Comparison of ENCODE assay signal across 29 cellular contexts in the genomic region with DNA sequence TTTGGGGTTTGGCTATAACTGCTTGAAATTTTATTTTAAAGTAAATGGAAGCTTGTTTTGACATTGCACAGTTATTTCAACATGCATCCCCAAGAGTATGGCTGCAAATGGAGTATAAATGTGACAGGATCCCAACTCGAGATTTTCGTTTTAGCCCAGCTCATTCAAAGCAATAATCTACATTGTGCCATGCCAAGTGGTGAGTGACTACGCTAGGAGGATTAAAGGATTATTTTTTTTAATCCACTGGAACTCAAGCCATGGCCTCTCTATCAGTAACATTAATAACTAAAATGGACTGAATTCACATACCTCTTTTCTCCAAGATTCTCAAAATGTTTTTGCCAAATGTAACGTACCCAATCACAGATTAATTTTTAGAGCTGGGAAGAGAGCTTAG.
"Had no signal": no experiment of that assay in that cellular context is flagged by ENCODE, and none has a peak within 500 bp of the region (broad histone marks: within the 10 kb centered on the region; RNA-seq: fewer than 3 reads in every experiment).

No MANE protein-coding gene starts in this region.

- H3K27me3 ChIP-seq: body of pancreas, brain microvascular endothelial cell, breast epithelium had no signal

- H3K4me1 ChIP-seq: body of pancreas, breast epithelium had no signal

- H3K9me3 ChIP-seq: body of pancreas had no signal

- DNase-seq: activated CD4-positive, alpha-beta memory T cell treated with anti-CD3 and anti-CD28 coated beads, Interleukin-2, amount 10 ng/mL, durations not matched to agents 7 days and 5 days; activated CD4-positive, alpha-beta T cell treated with anti-CD3 and anti-CD28 coated beads for 1 hour; activated CD4-positive, alpha-beta T cell treated with anti-CD3 and anti-CD28 coated beads for 36 hours; activated CD4-positive, alpha-beta T cell treated with anti-CD3 and anti-CD28 coated beads for 48 hours; activated CD4-positive, alpha-beta T cell treated with anti-CD3 and anti-CD28 coated beads, Interleukin-2, amount 10 ng/mL, durations not matched to agents 7 days and 5 days; activated CD4-positive, alpha-beta T cell treated with anti-CD3 and anti-CD28 coated beads, Interleukin-2, amount 50 U/mL, for 48 hours; activated CD4-positive, CD25-positive, alpha-beta regulatory T cell; activated CD8-positive, alpha-beta memory T cell treated with anti-CD3 and anti-CD28 coated beads for 24 hours; activated CD8-positive, alpha-beta memory T cell treated with anti-CD3 and anti-CD28 coated beads, Interleukin-2, amount 10 ng/mL, durations not matched to agents 7 days and 5 days; activated CD8-positive, alpha-beta memory T cell treated with anti-CD3 and anti-CD28 coated beads, Interleukin-2, amount 50 U/mL, for 48 hours; activated CD8-positive, alpha-beta T cell treated with anti-CD3 and anti-CD28 coated beads, Interleukin-2, amount 10 ng/mL, durations not matched to agents 7 days and 5 days; activated effector memory CD4-positive, alpha-beta T cell treated with Interleukin-2 at 50 U/mL for 16 hours; activated gamma-delta T cell; activated naive CD4-positive, alpha-beta T cell treated with anti-CD3 and anti-CD28 coated beads, Interleukin-2, amount 10 ng/mL, durations not matched to agents 7 days and 5 days; activated naive CD4-positive, alpha-beta T cell treated with Interleukin-2 at 50 U/mL for 16 hours; activated naive CD8-positive, alpha-beta T cell treated with anti-CD3 and anti-CD28 coated beads, Interleukin-2, amount 10 ng/mL, durations not matched to agents 7 days and 5 days; activated naive CD8-positive, alpha-beta T cell treated with anti-CD3 and anti-CD28 coated beads, Interleukin-2, amount 50 U/mL, for 24 hours; activated T-cell treated with anti-CD3 and anti-CD28 coated beads, Interleukin-2, amount 50 U/mL, for 24 hours; activated T-cell treated with anti-CD3 and anti-CD28 coated beads, Interleukin-2, amount 50 U/mL, for 48 hours; amygdala; anterior cingulate cortex; body of pancreas; brain microvascular endothelial cell; central memory CD4-positive, alpha-beta T cell; T-helper 17 cell had no signal

- H3K36me3 ChIP-seq: brain microvascular endothelial cell, breast epithelium had no signal

- H3K27ac ChIP-seq: body of pancreas, brain microvascular endothelial cell, breast epithelium, VCaP had no signal

- H3K4me3 ChIP-seq: body of pancreas, breast epithelium had no signal

- ATAC-seq: activated CD4-positive, alpha-beta T cell treated with anti-CD3 and anti-CD28 coated beads for 36 hours; activated CD4-positive, CD25-positive, alpha-beta regulatory T cell treated with anti-CD3 and anti-CD28 coated beads, Interleukin-2, amount 50 U/mL, for 24 hours; activated CD8-positive, alpha-beta memory T cell treated with anti-CD3 and anti-CD28 coated beads, Interleukin-2, amount 10 ng/mL, durations not matched to agents 7 days and 5 days; activated CD8-positive, alpha-beta T cell treated with anti-CD3 and anti-CD28 coated beads, Interleukin-2, amount 10 ng/mL, durations not matched to agents 7 days and 5 days; activated naive CD8-positive, alpha-beta T cell treated with anti-CD3 and anti-CD28 coated beads, Interleukin-2, amount 50 U/mL, for 24 hours; body of pancreas; T-helper 17 cell; WTC11 had no signal
